In the genomic region with DNA sequence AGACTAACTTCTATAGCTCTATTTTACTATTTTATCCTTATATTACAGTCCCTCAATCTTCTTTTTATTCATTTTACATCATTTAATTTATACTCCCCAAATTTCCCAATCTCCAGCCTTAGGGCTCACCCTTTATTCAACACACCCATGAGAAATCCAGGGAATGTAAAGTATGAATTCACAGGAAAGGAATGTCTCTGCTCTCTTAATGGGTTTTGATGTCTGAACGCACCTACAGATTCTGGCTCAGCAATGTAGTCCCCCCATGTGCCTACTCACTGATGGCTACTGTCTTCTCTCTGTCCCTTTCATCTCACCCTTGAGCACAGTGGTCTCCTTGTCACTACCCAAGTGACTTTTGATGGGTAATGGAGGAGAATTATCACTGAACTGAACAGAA, we compare ENCODE assay signal across 2 cellular contexts.
TF ChIP-seq lines count a peak whose summit lies in the region.

No MANE protein-coding gene starts in this region.

TF ChIP-seq in IMR-90, 13 proteins besides CTCF, POLR2A, EP300 and RAD21:
- TF ChIP-seq RFX5 (IDR thresholded peaks at IDR 0.05; ENCODE audit: low read depth, low read length) (no peak), FOS (IDR thresholded peaks at IDR 0.05; ENCODE audit: low read depth, low read length) (no peak), CEBPB (IDR thresholded peaks at IDR 0.05; ENCODE audit: low read depth, low read length) (no peak), MXI1 (IDR thresholded peaks at IDR 0.05; ENCODE audit: borderline replicate concordance, low read depth, low read length) (no peak), USF2 (IDR thresholded peaks at IDR 0.05; ENCODE audit: low read depth, low read length) (no peak), NFE2L2 (IDR thresholded peaks at IDR 0.05; ENCODE audit: low read depth, low read length) (no peak), RCOR1 (IDR thresholded peaks at IDR 0.05; ENCODE audit: insufficient replicate concordance, low read length) (no peak), SMC3 (IDR thresholded peaks at IDR 0.05; ENCODE audit: low read depth, low read length) (no peak)
- TF ChIP-seq, protein P1, sequence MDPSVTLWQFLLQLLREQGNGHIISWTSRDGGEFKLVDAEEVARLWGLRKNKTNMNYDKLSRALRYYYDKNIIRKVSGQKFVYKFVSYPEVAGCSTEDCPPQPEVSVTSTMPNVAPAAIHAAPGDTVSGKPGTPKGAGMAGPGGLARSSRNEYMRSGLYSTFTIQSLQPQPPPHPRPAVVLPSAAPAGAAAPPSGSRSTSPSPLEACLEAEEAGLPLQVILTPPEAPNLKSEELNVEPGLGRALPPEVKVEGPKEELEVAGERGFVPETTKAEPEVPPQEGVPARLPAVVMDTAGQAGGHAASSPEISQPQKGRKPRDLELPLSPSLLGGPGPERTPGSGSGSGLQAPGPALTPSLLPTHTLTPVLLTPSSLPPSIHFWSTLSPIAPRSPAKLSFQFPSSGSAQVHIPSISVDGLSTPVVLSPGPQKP (IDR thresholded peaks at IDR 0.05; ENCODE audit: borderline replicate concordance, low read depth, low read length): no peak

TF ChIP-seq in K562, 482 proteins besides CTCF, POLR2A, EP300 and RAD21:
- TF ChIP-seq, protein P2, sequence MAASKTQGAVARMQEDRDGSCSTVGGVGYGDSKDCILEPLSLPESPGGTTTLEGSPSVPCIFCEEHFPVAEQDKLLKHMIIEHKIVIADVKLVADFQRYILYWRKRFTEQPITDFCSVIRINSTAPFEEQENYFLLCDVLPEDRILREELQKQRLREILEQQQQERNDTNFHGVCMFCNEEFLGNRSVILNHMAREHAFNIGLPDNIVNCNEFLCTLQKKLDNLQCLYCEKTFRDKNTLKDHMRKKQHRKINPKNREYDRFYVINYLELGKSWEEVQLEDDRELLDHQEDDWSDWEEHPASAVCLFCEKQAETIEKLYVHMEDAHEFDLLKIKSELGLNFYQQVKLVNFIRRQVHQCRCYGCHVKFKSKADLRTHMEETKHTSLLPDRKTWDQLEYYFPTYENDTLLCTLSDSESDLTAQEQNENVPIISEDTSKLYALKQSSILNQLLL (CRISPR knock-in tag; IDR thresholded peaks at IDR 0.05; ENCODE audit: borderline replicate concordance): no peak
- no peak for TF ChIP-seq ELF4 (CRISPR knock-in tag; IDR thresholded peaks at IDR 0.05)
- no peak for TF ChIP-seq HMGXB4 (CRISPR knock-in tag; IDR thresholded peaks at IDR 0.05)
- no peak for TF ChIP-seq BRD9 (IDR thresholded peaks at IDR 0.05; ENCODE audit: low read depth, partially characterized antibody)
- TF ChIP-seq ARID3B (CRISPR knock-in tag; IDR thresholded peaks at IDR 0.05; ENCODE audit: borderline replicate concordance): no peak
- no peak for TF ChIP-seq TCF7 (IDR thresholded peaks at IDR 0.05; ENCODE audit: borderline replicate concordance)
- no peak for TF ChIP-seq UBTF (IDR thresholded peaks at IDR 0.05; ENCODE audit: borderline replicate concordance in 1 of 2, low read depth in 2 of 2, low read length in 2 of 2)
- TF ChIP-seq, protein P3, sequence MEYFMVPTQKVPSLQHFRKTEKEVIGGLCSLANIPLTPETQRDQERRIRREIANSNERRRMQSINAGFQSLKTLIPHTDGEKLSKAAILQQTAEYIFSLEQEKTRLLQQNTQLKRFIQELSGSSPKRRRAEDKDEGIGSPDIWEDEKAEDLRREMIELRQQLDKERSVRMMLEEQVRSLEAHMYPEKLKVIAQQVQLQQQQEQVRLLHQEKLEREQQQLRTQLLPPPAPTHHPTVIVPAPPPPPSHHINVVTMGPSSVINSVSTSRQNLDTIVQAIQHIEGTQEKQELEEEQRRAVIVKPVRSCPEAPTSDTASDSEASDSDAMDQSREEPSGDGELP (CRISPR knock-in tag; IDR thresholded peaks at IDR 0.05; ENCODE audit: borderline replicate concordance): no peak
- no peak for TF ChIP-seq DACH1 (IDR thresholded peaks at IDR 0.05; ENCODE audit: partially characterized antibody)
- no peak for TF ChIP-seq ZBTB5 (IDR thresholded peaks at IDR 0.05)
- TF ChIP-seq TAF7 (tag; IDR thresholded peaks at IDR 0.05): no peak
TF ChIP-seq in K562: peak in this region for 0.
